Comparison of ENCODE assay signal across 23 cellular contexts in the genomic region with DNA sequence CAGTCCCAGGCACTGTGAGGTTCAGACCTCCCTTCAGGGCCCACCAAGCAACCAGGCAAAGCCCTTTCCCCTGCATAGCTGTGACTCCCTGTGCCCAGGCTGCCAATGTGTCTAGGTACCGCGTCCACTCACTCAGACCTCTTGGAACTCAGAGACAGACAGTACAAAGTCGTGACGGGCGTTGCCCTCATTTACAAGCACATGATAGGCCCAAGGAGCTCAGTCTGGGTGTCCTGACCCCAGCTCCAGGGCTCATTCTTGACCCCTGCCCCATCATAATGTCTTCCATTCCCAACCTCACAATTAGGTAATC. TPM values are rescaled to one million over a fixed set of nuclear protein-coding genes. Genes with fewer than 3 reads are reported as not detected.
DNase-seq lines count a peak whose midpoint lies in the region; ATAC-seq, FAIRE-seq and TF ChIP-seq lines count a peak whose summit lies in the region.
"Had no signal": no experiment of that assay in that cellular context is flagged by ENCODE, and none has a peak within 500 bp of the region (broad histone marks: within the 10 kb centered on the region; RNA-seq: fewer than 3 reads in every experiment).

No MANE protein-coding gene starts in this region.

- no peak for DNase-seq in activated CD4-positive, alpha-beta memory T cell treated with anti-CD3 and anti-CD28 coated beads, Interleukin-2, amount 10 ng/mL, durations not matched to agents 7 days and 5 days
- DNase-seq in activated CD4-positive, alpha-beta memory T cell treated with anti-CD3 and anti-CD28 coated beads for 36 hours, result no peak
- no peak for DNase-seq in DND-41
- no peak for DNase-seq in left ventricle myocardium superior
- DNase-seq in neuronal stem cell (ENCODE audit: low spot score), result no peak
- DNase-seq in NCI-H524 (lab: John Stamatoyannopoulos, UW), result no peak
- DNase-seq in GM19238 (ENCODE audit: insufficient read length, low spot score), result no peak
- no peak for DNase-seq in H54 (ENCODE audit: insufficient read length, low spot score)
- DNase-seq: activated CD8-positive, alpha-beta memory T cell treated with anti-CD3 and anti-CD28 coated beads for 24 hours; activated naive CD4-positive, alpha-beta T cell treated with anti-CD3 and anti-CD28 coated beads, Interleukin-2, amount 50 U/mL, for 16 hours; C1 segment of cervical spinal cord; effector CD4-positive, alpha-beta T cell; EL; KBM-7; kidney glomerular epithelial cell; NCI-H1105; NCI-H2107; PC-3 had no signal

- no peak overlapping the region for H4K8ac ChIP-seq in neuronal stem cell (ENCODE audit: low read depth, low read length)

- WGBS in neuronal stem cell (ENCODE audit: extremely low coverage in 2 of 2, insufficient read length in 2 of 2, insufficient replicate concordance in 1 of 2), 2 donors, result no CpG with 5 or more reads among the region's 5 CpGs

- H3K9me3 Mint-ChIP-seq in activated CD4-positive, alpha-beta memory T cell treated with anti-CD3 and anti-CD28 coated beads, Interleukin-2, amount 10 ng/mL, durations not matched to agents 7 days and 5 days, result no peaks in the 10 kb centered on the region
- H3K9me3 Mint-ChIP-seq in activated CD4-positive, alpha-beta memory T cell treated with anti-CD3 and anti-CD28 coated beads for 36 hours, result no peaks in the 10 kb centered on the region

- peak overlapping the region; percentile 8 for H3K27ac Mint-ChIP-seq in activated CD4-positive, alpha-beta memory T cell treated with anti-CD3 and anti-CD28 coated beads, Interleukin-2, amount 10 ng/mL, durations not matched to agents 7 days and 5 days
- no peak overlapping the region for H3K27ac Mint-ChIP-seq in activated CD4-positive, alpha-beta memory T cell treated with anti-CD3 and anti-CD28 coated beads for 36 hours

- no peak overlapping the region for H2BK120ac ChIP-seq in neuronal stem cell (ENCODE audit: low read depth, low read length)

- no peak overlapping the region for H2AK5ac ChIP-seq in neuronal stem cell (ENCODE audit: low read depth, low read length)

- no peak for TF ChIP-seq CTCF in DND-41 (IDR thresholded peaks at IDR 0.05; ENCODE audit: borderline replicate concordance, extremely low read depth, low read length, poor library complexity, severe bottlenecking)

- no peak overlapping the region for H3K4me3 Mint-ChIP-seq in activated CD4-positive, alpha-beta memory T cell treated with anti-CD3 and anti-CD28 coated beads, Interleukin-2, amount 10 ng/mL, durations not matched to agents 7 days and 5 days
- H3K4me3 Mint-ChIP-seq in activated CD4-positive, alpha-beta memory T cell treated with anti-CD3 and anti-CD28 coated beads for 36 hours, result no peak overlapping the region

- CTCF ChIA-PET in activated CD4-positive, alpha-beta memory T cell treated with anti-CD3 and anti-CD28 coated beads, Interleukin-2, amount 10 ng/mL, durations not matched to agents 7 days and 5 days (lab: Charles Lee), result interaction anchor here (1.2 to 1.7 kb wide), 2 partner anchors 10 to 106 kb away, joined by 4 to 5 read pairs; no protein-coding TSS in a partner anchor
- CTCF ChIA-PET in activated CD4-positive, alpha-beta memory T cell treated with anti-CD3 and anti-CD28 coated beads for 36 hours (lab: Charles Lee), result interaction anchor here (1.6 kb wide), 1 partner anchor 9 kb away, joined by 5 read pairs; no protein-coding TSS in a partner anchor

- H3K14ac ChIP-seq in neuronal stem cell (ENCODE audit: low read length), result no peak overlapping the region

- no peak overlapping the region for H2BK15ac ChIP-seq in neuronal stem cell (ENCODE audit: low read length)

- H3K4me1 ChIP-seq in DND-41 (ENCODE audit: insufficient read depth, low read length), result peaks cover 21% of the 10 kb centered on the region
- no peaks in the 10 kb centered on the region for H3K4me1 ChIP-seq in neuronal stem cell (ENCODE audit: control insufficient read depth in 2 of 2, insufficient read depth in 1 of 2, low read depth in 1 of 2, low read length in 2 of 2)

- H3K36me3 ChIP-seq in DND-41 (ENCODE audit: insufficient read depth, low read length), result peaks cover 42% of the 10 kb centered on the region
- peaks cover 2 to 5% of the 10 kb centered on the region in 2 donors for H3K36me3 ChIP-seq in neuronal stem cell (replicated peaks in 1 of 2; ENCODE audit: control insufficient read depth in 2 of 2, insufficient read depth in 2 of 2, low read length in 2 of 2)
- H3K36me3 ChIP-seq: pancreas had no signal

- no peaks in the 10 kb centered on the region for H3K27me3 Mint-ChIP-seq in activated CD4-positive, alpha-beta memory T cell treated with anti-CD3 and anti-CD28 coated beads, Interleukin-2, amount 10 ng/mL, durations not matched to agents 7 days and 5 days
- no peaks in the 10 kb centered on the region for H3K27me3 Mint-ChIP-seq in activated CD4-positive, alpha-beta memory T cell treated with anti-CD3 and anti-CD28 coated beads for 36 hours

- H3K27ac ChIP-seq in DND-41 (ENCODE audit: low read length) (0 out of 2 replicates have a peak overlapping the region, but pooled peaks have one; percentile 40), neuronal stem cell (replicated peaks; ENCODE audit: low read length) (no peak overlapping the region)
- H3K27ac ChIP-seq: pancreas, SK-N-MC had no signal

- no peak overlapping the region for H4K91ac ChIP-seq in neuronal stem cell (ENCODE audit: low read depth, low read length, poor library complexity)

- no peaks in the 10 kb centered on the region for H3K27me3 ChIP-seq in DND-41 (ENCODE audit: insufficient read depth, low read length, poor library complexity)
- peaks cover 0 to 1% (median 0%) of the 10 kb centered on the region in 3 experiments for H3K27me3 ChIP-seq in neuronal stem cell (ENCODE audit: control insufficient read depth in 3 of 3, insufficient read depth in 3 of 3, low read depth in 1 of 3, low read length in 3 of 3)
- H3K27me3 ChIP-seq: pancreas, tibial nerve had no signal

- H3K4ac ChIP-seq in neuronal stem cell (ENCODE audit: low read length), result no peak overlapping the region

- no peak overlapping the region for H2BK12ac ChIP-seq in neuronal stem cell (ENCODE audit: low read length)

- peaks cover 3% of the 10 kb centered on the region; the same call in 1 of the 2 replicates for H3K79me2 ChIP-seq in DND-41 (ENCODE audit: insufficient read depth, low read length)

- H2BK5ac ChIP-seq in neuronal stem cell (ENCODE audit: low read length), result peak overlapping the region; percentile 29

- no peak overlapping the region for H3K9ac ChIP-seq in DND-41 (ENCODE audit: low read depth, low read length)
- H3K9ac ChIP-seq in neuronal stem cell (ENCODE audit: low read depth, low read length, poor library complexity), result no peak overlapping the region

- no peak for ATAC-seq in DND-41 (ENCODE audit: insufficient read depth, low read depth)
- ATAC-seq in left ventricle myocardium superior, result peak; percentile 3
- ATAC-seq: PC-3 had no signal

- intact Hi-C loops in activated CD4-positive, alpha-beta memory T cell treated with anti-CD3 and anti-CD28 coated beads for 36 hours (cut with micrococcal nuclease), result no loop called here
- intact Hi-C loops in left ventricle myocardium superior (cut with micrococcal nuclease), result no loop called here

- peaks cover 53% of the 10 kb centered on the region for H3K36me3 Mint-ChIP-seq in activated CD4-positive, alpha-beta memory T cell treated with anti-CD3 and anti-CD28 coated beads, Interleukin-2, amount 10 ng/mL, durations not matched to agents 7 days and 5 days (ENCODE audit: low read depth)
- H3K36me3 Mint-ChIP-seq in activated CD4-positive, alpha-beta memory T cell treated with anti-CD3 and anti-CD28 coated beads for 36 hours, result peaks cover 31% of the 10 kb centered on the region

- H4K20me1 ChIP-seq in DND-41 (ENCODE audit: insufficient read depth, low read length), result peaks cover 20% of the 10 kb centered on the region

- TF ChIP-seq POLR2A in H54 (IDR thresholded peaks at IDR 0.05; ENCODE audit: low read depth, low read length), result no peak

- no peak overlapping the region for H3K23ac ChIP-seq in neuronal stem cell (ENCODE audit: low read depth, low read length, poor library complexity)

- no peaks in the 10 kb centered on the region for H3K79me1 ChIP-seq in neuronal stem cell (ENCODE audit: low read depth, low read length)

- H3K18ac ChIP-seq in neuronal stem cell (ENCODE audit: low read length), result no peak overlapping the region

- H3K4me2 ChIP-seq in DND-41 (ENCODE audit: insufficient read depth, low read length) (no peak overlapping the region), neuronal stem cell (ENCODE audit: insufficient read depth, low read length, poor library complexity, severe bottlenecking) (no peak overlapping the region)
- H3K4me2 ChIP-seq: smooth muscle cell had no signal

- H3K9me3 ChIP-seq in DND-41 (ENCODE audit: insufficient read depth, low read length, severe bottlenecking), result no peaks in the 10 kb centered on the region
- peaks cover 5% of the 10 kb centered on the region in 2 donors for H3K9me3 ChIP-seq in neuronal stem cell (replicated peaks in 1 of 2; ENCODE audit: control insufficient read depth in 2 of 2, insufficient read depth in 1 of 2, low read depth in 1 of 2, low read length in 2 of 2)
- H3K9me3 ChIP-seq: pancreas, tibial nerve had no signal

- POLR2A ChIA-PET in activated CD4-positive, alpha-beta memory T cell treated with anti-CD3 and anti-CD28 coated beads, Interleukin-2, amount 10 ng/mL, durations not matched to agents 7 days and 5 days (lab: Charles Lee), result interaction anchor here (1.0 to 4.6 kb wide), 6 partner anchors 10 to 101 kb away, joined by 3 to 20 read pairs (median 5); no protein-coding TSS in a partner anchor
- POLR2A ChIA-PET in activated CD4-positive, alpha-beta memory T cell treated with anti-CD3 and anti-CD28 coated beads for 36 hours (lab: Charles Lee), result interaction anchor here (1.0 kb wide), 1 partner anchor 52 kb away, joined by 4 read pairs; no protein-coding TSS in a partner anchor

- no peak overlapping the region for H2AFZ ChIP-seq in DND-41 (ENCODE audit: low read depth, low read length)
- no peak overlapping the region for H2AFZ ChIP-seq in neuronal stem cell (ENCODE audit: low read length)

- H3K4me1 Mint-ChIP-seq in activated CD4-positive, alpha-beta memory T cell treated with anti-CD3 and anti-CD28 coated beads, Interleukin-2, amount 10 ng/mL, durations not matched to agents 7 days and 5 days, result peaks cover 39% of the 10 kb centered on the region
- peaks cover 26% of the 10 kb centered on the region for H3K4me1 Mint-ChIP-seq in activated CD4-positive, alpha-beta memory T cell treated with anti-CD3 and anti-CD28 coated beads for 36 hours (ENCODE audit: low read depth)

- no peak for FAIRE-seq in H54 (lab: Jason Lieb, UNC)
- FAIRE-seq: A204.1, pancreas had no signal

- H3K4me3 ChIP-seq in DND-41 (ENCODE audit: low read depth in 1 of 2, low read length in 2 of 2) (no peak overlapping the region), neuronal stem cell (ENCODE audit: low read length in 2 of 2) (no peak overlapping the region)
- H3K4me3 ChIP-seq: pancreas, SK-N-MC, smooth muscle cell, tibial nerve had no signal

RNA-seq across cellular contexts. Expression of a gene that starts 56.0 kb away (rescaled TPM):
- total RNA-seq in activated CD4-positive, alpha-beta memory T cell treated with anti-CD3 and anti-CD28 coated beads, Interleukin-2, amount 10 ng/mL, durations not matched to agents 7 days and 5 days, result 100 to 1,000 TPM; 199 TPM
- total RNA-seq in activated CD4-positive, alpha-beta memory T cell treated with anti-CD3 and anti-CD28 coated beads for 36 hours, result 100 to 1,000 TPM; 134 to 145 TPM
- 85.3 TPM for total RNA-seq in left ventricle myocardium superior
- 42.9 TPM for polyA plus RNA-seq in neuronal stem cell (2013, experiment 1 of 2)
- 42.1 TPM for polyA plus RNA-seq in neuronal stem cell (2013, experiment 2 of 2)
